In the genomic region with DNA sequence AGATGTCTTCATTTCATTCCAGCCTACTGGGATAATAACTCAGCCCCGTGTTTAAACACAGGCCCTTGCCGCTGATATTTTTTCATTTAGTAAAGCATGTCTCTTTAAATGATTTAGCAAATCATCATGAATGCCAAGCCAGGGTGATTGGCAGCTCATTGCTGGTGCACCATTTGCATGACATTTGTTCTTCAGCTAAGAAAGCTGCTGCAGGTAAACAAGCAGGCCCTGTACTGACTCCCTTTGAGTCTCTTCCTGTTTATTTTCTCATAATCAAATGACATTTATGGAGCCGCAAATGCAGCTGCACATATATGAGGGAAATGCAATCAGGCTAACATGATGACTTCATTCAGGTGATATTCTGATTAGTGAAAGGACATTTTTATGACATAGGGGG, we compare ENCODE assay signal across 15 cellular contexts.
A peak's percentile ranks its signal among the peaks of the same experiment; 100 is the strongest.
DNase-seq lines count a peak whose midpoint lies in the region; ATAC-seq and TF ChIP-seq lines count a peak whose summit lies in the region.
"Had no signal": no experiment of that assay in that cellular context is flagged by ENCODE, and none has a peak within 500 bp of the region (broad histone marks: within the 10 kb centered on the region; RNA-seq: fewer than 3 reads in every experiment).

No MANE protein-coding gene starts in this region.

- H3K4me3 ChIP-seq in H7 (ENCODE audit: insufficient read depth, low read depth, low read length) = no peak overlapping the region
- H3K4me3 ChIP-seq: SJCRH30 had no signal

- H3K4me1 Mint-ChIP-seq in activated T-helper 2 cell treated with anti-CD3 and anti-CD28 coated beads, Interferon-gamma antibody, Interleukin-2, Interleukin-4, amounts not matched to agents 10 μg/mL and 5 μg/mL and 100 μg/mL, durations not matched to agents 14 hours and 24 hours and 36 hours (ENCODE audit: low read depth) = no peaks in the 10 kb centered on the region

- H3K27me3 ChIP-seq in H7 (ENCODE audit: control insufficient read depth, insufficient read depth, low read length) = no peaks in the 10 kb centered on the region
- H3K27me3 ChIP-seq: SJCRH30 had no signal

- no peaks in the 10 kb centered on the region for H3K27me3 Mint-ChIP-seq in activated T-helper 2 cell treated with anti-CD3 and anti-CD28 coated beads, Interferon-gamma antibody, Interleukin-2, Interleukin-4, amounts not matched to agents 10 μg/mL and 5 μg/mL and 100 μg/mL, durations not matched to agents 14 hours and 24 hours and 36 hours (ENCODE audit: low read depth)

- DNase-seq in H7 (peak; percentile 8), HEK293T (ENCODE audit: extremely low spot score) (no peak), NCI-H774 (lab: John Stamatoyannopoulos, UW) (peak; percentile 20), iPS-NIHi11 (ENCODE audit: low spot score) (peak; percentile 46), activated gamma-delta T cell treated with Interleukin-2 at 50 U/mL for 16 hours (no peak)
- DNase-seq in activated T-helper 2 cell treated with anti-CD3 and anti-CD28 coated beads, Interferon-gamma antibody, Interleukin-2, Interleukin-4, amounts not matched to agents 10 μg/mL and 5 μg/mL and 100 μg/mL, durations not matched to agents 14 hours and 24 hours and 36 hours (ENCODE audit: low spot score) = no peak
- DNase-seq: ACHN, DMS79, IMR-90, MM.1S, NCI-H1092, NCI-H345, SJCRH30 had no signal

- no peaks in the 10 kb centered on the region for H3K9me3 Mint-ChIP-seq in activated T-helper 2 cell treated with anti-CD3 and anti-CD28 coated beads, Interferon-gamma antibody, Interleukin-2, Interleukin-4, amounts not matched to agents 10 μg/mL and 5 μg/mL and 100 μg/mL, durations not matched to agents 14 hours and 24 hours and 36 hours

- H3K27ac Mint-ChIP-seq in activated T-helper 2 cell treated with anti-CD3 and anti-CD28 coated beads, Interferon-gamma antibody, Interleukin-2, Interleukin-4, amounts not matched to agents 10 μg/mL and 5 μg/mL and 100 μg/mL, durations not matched to agents 14 hours and 24 hours and 36 hours = no peak overlapping the region

- intact Hi-C loops in activated T-helper 2 cell treated with anti-CD3 and anti-CD28 coated beads, Interferon-gamma antibody, Interleukin-2, Interleukin-4, amounts not matched to agents 10 μg/mL and 5 μg/mL and 100 μg/mL, durations not matched to agents 14 hours and 24 hours and 36 hours (cut with micrococcal nuclease) = no loop called here

- CTCF ChIA-PET in HEK293T (lab: Yijun Ruan, JAX) = interaction anchor here (0.7 to 1.5 kb wide), 2 partner anchors 46 to 93 kb away, joined by 3 to 10 read pairs; no protein-coding TSS in a partner anchor

- POLR2A ChIA-PET in HEK293T (lab: Yijun Ruan, JAX) = interaction anchor here (1.0 kb wide), 1 partner anchor 363 kb away, joined by 3 read pairs; a partner anchor contains a TSS

- no peaks in the 10 kb centered on the region for H3K36me3 Mint-ChIP-seq in activated T-helper 2 cell treated with anti-CD3 and anti-CD28 coated beads, Interferon-gamma antibody, Interleukin-2, Interleukin-4, amounts not matched to agents 10 μg/mL and 5 μg/mL and 100 μg/mL, durations not matched to agents 14 hours and 24 hours and 36 hours (ENCODE audit: low read depth)

- no peaks in the 10 kb centered on the region for H3K36me3 ChIP-seq in H7 (replicated peaks; ENCODE audit: control insufficient read depth, insufficient read depth, low read length)
- H3K36me3 ChIP-seq: SJCRH30 had no signal

- no peak overlapping the region for H3K4me3 Mint-ChIP-seq in activated T-helper 2 cell treated with anti-CD3 and anti-CD28 coated beads, Interferon-gamma antibody, Interleukin-2, Interleukin-4, amounts not matched to agents 10 μg/mL and 5 μg/mL and 100 μg/mL, durations not matched to agents 14 hours and 24 hours and 36 hours (ENCODE audit: low read depth)

- no peak for ATAC-seq in HG02973 (IDR thresholded peaks at IDR 0.05; ENCODE audit: unreplicated experiment)
- ATAC-seq: Panc1 had no signal

TF ChIP-seq in HEK293T, 16 proteins besides CTCF, POLR2A, EP300 and RAD21:
- TF ChIP-seq FOXK2 (IDR thresholded peaks at IDR 0.05) = 0 out of 2 replicates have a peak, but pooled peaks have one; percentile 15
- TF ChIP-seq, protein P1, sequence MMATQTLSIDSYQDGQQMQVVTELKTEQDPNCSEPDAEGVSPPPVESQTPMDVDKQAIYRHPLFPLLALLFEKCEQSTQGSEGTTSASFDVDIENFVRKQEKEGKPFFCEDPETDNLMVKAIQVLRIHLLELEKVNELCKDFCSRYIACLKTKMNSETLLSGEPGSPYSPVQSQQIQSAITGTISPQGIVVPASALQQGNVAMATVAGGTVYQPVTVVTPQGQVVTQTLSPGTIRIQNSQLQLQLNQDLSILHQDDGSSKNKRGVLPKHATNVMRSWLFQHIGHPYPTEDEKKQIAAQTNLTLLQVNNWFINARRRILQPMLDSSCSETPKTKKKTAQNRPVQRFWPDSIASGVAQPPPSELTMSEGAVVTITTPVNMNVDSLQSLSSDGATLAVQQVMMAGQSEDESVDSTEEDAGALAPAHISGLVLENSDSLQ (IDR thresholded peaks at IDR 0.05) = peak; percentile 88
- no peak for TF ChIP-seq FOXM1 (IDR thresholded peaks at IDR 0.05; ENCODE audit: borderline replicate concordance)
- no peak for TF ChIP-seq NFRKB (IDR thresholded peaks at IDR 0.05)
TF ChIP-seq in HEK293T: peak in this region for 2.

Comparison
In these comparisons a context has a peak if more than half of its experiments do, and no peak if none do; other contexts are left out.
1. DNase-seq: peak in H7 (single experiment), NCI-H774 (single experiment) and iPS-NIHi11 (single experiment); none in HEK293T (single experiment), activated gamma-delta T cell treated with Interleukin-2 at 50 U/mL for 16 hours (single experiment) and activated T-helper 2 cell treated with anti-CD3 and anti-CD28 coated beads, Interferon-gamma antibody, Interleukin-2, Interleukin-4, amounts not matched to agents 10 μg/mL and 5 μg/mL and 100 μg/mL, durations not matched to agents 14 hours and 24 hours and 36 hours (single experiment).